In the genomic region with DNA sequence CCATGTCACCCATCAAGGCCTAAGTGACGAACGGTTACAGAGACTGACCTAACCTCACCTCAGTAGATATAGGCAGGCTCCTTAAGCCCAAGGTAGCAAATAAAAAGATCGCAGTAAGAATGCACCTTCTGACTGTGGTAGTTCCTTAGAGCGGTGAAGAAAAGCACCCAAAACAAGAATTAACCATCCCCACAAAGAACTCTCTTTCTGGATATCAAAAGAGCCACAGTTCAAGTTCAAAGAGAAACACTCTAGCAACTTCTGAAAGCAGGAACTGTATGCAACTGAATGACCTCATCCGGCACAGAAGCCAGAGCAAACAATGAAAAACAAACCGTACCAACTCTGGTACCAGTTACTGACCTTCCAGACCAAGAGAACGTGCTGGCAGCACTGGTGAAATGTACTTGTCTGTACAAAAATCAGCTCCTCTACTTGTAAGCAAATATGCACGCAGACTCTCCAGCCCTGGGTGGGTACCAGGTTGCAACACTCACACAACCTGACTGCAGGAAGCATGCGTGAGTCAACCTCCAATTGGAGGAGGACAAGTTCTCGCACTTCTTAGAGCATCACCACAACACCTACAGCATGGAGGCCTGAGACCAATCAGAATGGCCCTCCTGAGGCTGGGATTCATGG, we compare ENCODE assay signal across 8 cellular contexts.
DNase-seq lines count a peak whose midpoint lies in the region; ATAC-seq lines count a peak whose summit lies in the region.

No MANE protein-coding gene starts in this region.

- H3K9me3 Mint-ChIP-seq in activated CD4-positive, alpha-beta memory T cell treated with anti-CD3 and anti-CD28 coated beads for 36 hours: no peaks in the 10 kb centered on the region

- in situ Hi-C loops in KBM-7 (cut with MboI; ENCODE audit: low pct_unique_long_range_greater_than_20kb, low sequenced_read_pairs): no loop called here

- peaks cover 90% of the 10 kb centered on the region for H3K4me1 Mint-ChIP-seq in activated CD4-positive, alpha-beta memory T cell treated with anti-CD3 and anti-CD28 coated beads for 36 hours (ENCODE audit: low read depth)

- intact Hi-C loops in activated CD4-positive, alpha-beta memory T cell treated with anti-CD3 and anti-CD28 coated beads for 36 hours (cut with micrococcal nuclease): loop anchor here (1.0 kb wide), 3 partner anchors 11 to 16 kb away; no protein-coding TSS in a partner anchor

- peak; percentile 78 for DNase-seq in activated CD4-positive, alpha-beta memory T cell treated with anti-CD3 and anti-CD28 coated beads for 36 hours
- peak; percentile 86 for DNase-seq in renal cortical epithelial cell (ENCODE audit: low read depth)
- DNase-seq in germinal center (ENCODE audit: low spot score): no peak
- no peak for DNase-seq in KBM-7

- ATAC-seq in GM18861 (IDR thresholded peaks at IDR 0.05; ENCODE audit: unreplicated experiment) (peak; percentile 59), HG03103 (IDR thresholded peaks at IDR 0.05; ENCODE audit: low read depth, unreplicated experiment) (peak; percentile 59), esophagus mucosa (peak; percentile 77), GM21381 (IDR thresholded peaks at IDR 0.05; ENCODE audit: unreplicated experiment) (no peak)

- H3K4me3 Mint-ChIP-seq in activated CD4-positive, alpha-beta memory T cell treated with anti-CD3 and anti-CD28 coated beads for 36 hours: peak overlapping the region; percentile 69

- no peaks in the 10 kb centered on the region for H3K27me3 Mint-ChIP-seq in activated CD4-positive, alpha-beta memory T cell treated with anti-CD3 and anti-CD28 coated beads for 36 hours

- CTCF ChIA-PET in activated CD4-positive, alpha-beta memory T cell treated with anti-CD3 and anti-CD28 coated beads for 36 hours (lab: Charles Lee): interaction anchor here (0.6 to 1.6 kb wide), 5 partner anchors 9 to 229 kb away, joined by 3 to 5 read pairs (median 3); no protein-coding TSS in a partner anchor

- POLR2A ChIA-PET in activated CD4-positive, alpha-beta memory T cell treated with anti-CD3 and anti-CD28 coated beads for 36 hours (lab: Charles Lee): interaction anchor here (1.0 to 2.4 kb wide), 7 partner anchors 10 to 386 kb away, joined by 3 to 11 read pairs (median 4); no protein-coding TSS in a partner anchor

- peak overlapping the region; percentile 90 for H3K27ac Mint-ChIP-seq in activated CD4-positive, alpha-beta memory T cell treated with anti-CD3 and anti-CD28 coated beads for 36 hours

- H3K36me3 Mint-ChIP-seq in activated CD4-positive, alpha-beta memory T cell treated with anti-CD3 and anti-CD28 coated beads for 36 hours: peaks cover 34% of the 10 kb centered on the region

Comparison
In these comparisons a context has a peak if more than half of its experiments do, and no peak if none do; other contexts are left out.
1. DNase-seq: peak in activated CD4-positive, alpha-beta memory T cell treated with anti-CD3 and anti-CD28 coated beads for 36 hours (single experiment) and renal cortical epithelial cell (single experiment); none in germinal center (single experiment) and KBM-7 (single experiment).